Comparison of ENCODE assay signal across 8 cellular contexts in the genomic region with DNA sequence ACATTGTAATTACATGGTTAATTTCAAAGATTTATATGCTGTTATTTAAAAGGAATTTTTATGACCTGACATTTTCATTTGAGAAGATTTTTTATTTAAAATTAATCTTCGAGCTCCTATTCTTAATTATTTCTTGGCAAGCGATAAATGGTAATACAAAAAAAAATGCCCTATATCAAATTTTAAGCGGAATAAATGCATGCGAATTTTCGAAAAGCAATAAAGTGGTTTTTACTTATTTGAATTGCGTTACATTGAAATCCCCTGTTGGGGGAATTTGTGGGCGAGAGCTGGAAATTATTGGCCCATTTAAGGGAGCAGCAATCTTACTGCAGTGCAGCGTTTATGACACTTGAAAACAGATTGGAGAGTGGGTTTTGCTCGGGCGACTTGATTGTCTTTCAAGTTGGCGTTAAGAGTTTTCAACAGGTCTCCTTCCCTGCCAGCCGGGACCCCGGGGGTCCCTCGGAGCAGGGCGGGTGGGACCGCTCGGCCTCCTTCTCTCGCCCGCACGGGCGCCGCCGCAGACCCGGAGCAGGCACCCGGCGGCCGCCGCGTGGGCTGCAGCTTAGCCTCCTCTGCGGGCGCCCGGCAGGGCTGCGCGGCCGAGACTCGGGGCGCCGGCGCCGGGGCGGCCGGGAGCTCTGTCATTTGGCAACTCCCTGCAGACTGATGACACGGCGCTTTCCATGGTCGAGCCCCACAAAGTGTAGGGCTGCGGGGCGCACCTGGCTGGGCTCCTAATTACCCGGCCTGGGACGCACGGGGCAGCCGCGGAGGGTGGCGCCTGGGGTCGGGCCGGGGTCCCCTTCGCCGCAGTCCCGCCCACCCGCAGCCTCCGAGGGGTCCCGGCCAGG.
DNase-seq lines count a peak whose midpoint lies in the region; ATAC-seq, FAIRE-seq and TF ChIP-seq lines count a peak whose summit lies in the region.

No MANE protein-coding gene starts in this region.

- peak; percentile 21 to 38 for DNase-seq in A549 (ENCODE audit: low read depth in 1 of 2, low spot score in 1 of 2)
- peak; percentile 34 for DNase-seq in PC-3
- DNase-seq in esophagus muscularis mucosa (ENCODE audit: extremely low spot score) = no peak
- peak in 31 of 56 donors; percentile 14 to 80 (median 52) for DNase-seq in nucleus accumbens (lab: John Stamatoyannopoulos, UW)
- no peak for DNase-seq in MV-4-11 (lab: John Stamatoyannopoulos, UW)

- no peaks in the 10 kb centered on the region for H4K20me1 ChIP-seq in PC-3 (ENCODE audit: low read length)

- POLR2A ChIA-PET in A549 (lab: Yijun Ruan, JAX) (interaction anchor here (0.7 to 2.2 kb wide), 7 partner anchors 131 to 347 kb away, joined by 3 to 9 read pairs (median 6); no protein-coding TSS in a partner anchor), PC-3 (lab: Charles Lee; ENCODE audit: unreplicated experiment) (no interaction called here)

- FAIRE-seq in A549 (lab: Jason Lieb, UNC) = no peak

- H3K9me3 ChIP-seq in A549 (no peaks in the 10 kb centered on the region), PC-3 (ENCODE audit: low read length) (no peaks in the 10 kb centered on the region), esophagus muscularis mucosa (peaks cover 0 to 5% (median 0%) of the 10 kb centered on the region in 4 donors)

- CTCF ChIA-PET in A549 (lab: Yijun Ruan, JAX) (interaction anchor here (1.1 to 2.6 kb wide), 11 partner anchors 8 to 308 kb away, joined by 3 to 21 read pairs (median 4); no protein-coding TSS in a partner anchor), PC-3 (lab: Charles Lee) (interaction anchor here (0.5 to 1.5 kb wide), 5 partner anchors 15 to 308 kb away, joined by 3 to 5 read pairs (median 4); no protein-coding TSS in a partner anchor)

- H3K27me3 ChIP-seq in PC-3 (ENCODE audit: low read length) (no peaks in the 10 kb centered on the region), esophagus muscularis mucosa (peaks cover 0 to 79% (median 15%) of the 10 kb centered on the region in 4 donors)

- H3F3A ChIP-seq in PC-3 (ENCODE audit: low read length, unreplicated experiment) = no peaks in the 10 kb centered on the region

- TF ChIP-seq RAD21 in A549 (conservative IDR thresholded peaks at IDR 0.05 in 1 of 2, IDR thresholded peaks at IDR 0.05 in 1 of 2) = no peak

- WGBS in A549 (ENCODE audit: missing lambda C conversion rate) = 12% methylated on average over 15 of the region's 61 CpGs
- 7% methylated on average over 25 of the region's 61 CpGs for WGBS in esophagus muscularis mucosa

- H3K9me2 ChIP-seq in PC-3 (replicated peaks; ENCODE audit: low read length) = no peaks in the 10 kb centered on the region

- no peak for TF ChIP-seq POLR2A in A549 (IDR thresholded peaks at IDR 0.05; ENCODE audit: low read length)
- TF ChIP-seq POLR2A in esophagus muscularis mucosa (IDR thresholded peaks at IDR 0.05; ENCODE audit: low read depth) = no peak

- BruUV-seq in PC-3 (replicated peaks; lab: Mats Ljungman, UMichigan) = no TSS peak

- H3K9ac ChIP-seq in PC-3 (ENCODE audit: low read length) = peak overlapping the region; percentile 62

- TF ChIP-seq EP300 in A549 (IDR thresholded peaks at IDR 0.05) (no peak), esophagus muscularis mucosa (IDR thresholded peaks at IDR 0.05) (no peak)

- H3K4me3 ChIP-seq in A549 (peak overlapping the region; percentile 52), PC-3 (ENCODE audit: low read length) (peak overlapping the region; percentile 66), esophagus muscularis mucosa (peak overlapping the region; percentile 17 to 45 (median 30))

- ATAC-seq in A549 = peak; percentile 87 to 88
- ATAC-seq in GM18909 (IDR thresholded peaks at IDR 0.05; ENCODE audit: poor library complexity, unreplicated experiment) = peak; percentile 74
- peak; percentile 87 for ATAC-seq in PC-3
- no peak for ATAC-seq in GM18520 (IDR thresholded peaks at IDR 0.05; ENCODE audit: unreplicated experiment)
- ATAC-seq in HG03025 (IDR thresholded peaks at IDR 0.05; ENCODE audit: low FRiP score, unreplicated experiment) = no peak

- H2AFZ ChIP-seq in PC-3 (ENCODE audit: low read length) = peak overlapping the region; percentile 92

- intact Hi-C loops in PC-3 (cut with micrococcal nuclease) = loop anchor here (5.0 kb wide), 1 partner anchor 255 kb away; the partner anchor contains the start of gene SOX21
- intact Hi-C loops in esophagus muscularis mucosa (cut with DNase I) = no loop called here

- H3K4me1 ChIP-seq in A549 (peaks cover 10% of the 10 kb centered on the region), PC-3 (ENCODE audit: insufficient read depth, low read length) (peaks cover 10% of the 10 kb centered on the region; the same call in 1 of the 2 replicates), esophagus muscularis mucosa (peaks cover 0 to 16% (median 15%) of the 10 kb centered on the region in 4 donors)

- H3K4me2 ChIP-seq in A549 (peak overlapping the region; percentile 66), PC-3 (ENCODE audit: low read length) (peak overlapping the region; percentile 82)

- H3K27ac ChIP-seq in A549 (peak overlapping the region; percentile 85 to 98), PC-3 (ENCODE audit: low read length) (no peak overlapping the region), esophagus muscularis mucosa (replicated peaks in 1 of 4) (no peak overlapping the region)

- no peaks in the 10 kb centered on the region for H3K79me2 ChIP-seq in PC-3 (ENCODE audit: low read length)

- no peaks in the 10 kb centered on the region for H3K36me3 ChIP-seq in PC-3 (ENCODE audit: low read depth, low read length)
- no peaks in the 10 kb centered on the region for H3K36me3 ChIP-seq in esophagus muscularis mucosa

- no peak for TF ChIP-seq CTCF in A549 (IDR thresholded peaks at IDR 0.05)
- no peak for TF ChIP-seq CTCF in PC-3 (conservative IDR thresholded peaks at IDR 0.05; ENCODE audit: low read depth, low read length)
- no peak for TF ChIP-seq CTCF in esophagus muscularis mucosa (IDR thresholded peaks at IDR 0.05)

TF ChIP-seq in A549, 52 proteins besides CTCF, POLR2A, EP300 and RAD21:
- TF ChIP-seq MAFK (IDR thresholded peaks at IDR 0.05; ENCODE audit: partially characterized antibody) = peak; percentile 51
- TF ChIP-seq RNF2 (IDR thresholded peaks at IDR 0.05; ENCODE audit: borderline replicate concordance, low read depth) = no peak
TF ChIP-seq in A549: peak in this region for 1.

Comparison
In these comparisons a context has a peak if more than half of its experiments do, and no peak if none do; other contexts are left out.
1. ATAC-seq: peak in A549 (2 of 2), GM18909 (single experiment) and PC-3 (single experiment); none in GM18520 (single experiment) and HG03025 (single experiment).
2. DNase-seq: peak in A549 (2 of 2), PC-3 (single experiment) and nucleus accumbens (31 of 56); none in esophagus muscularis mucosa (single experiment) and MV-4-11 (single experiment).
3. H3K27ac ChIP-seq: peak in A549 (2 of 2); none in PC-3 (single experiment) and esophagus muscularis mucosa (0 of 4).
4. Peak in every context shown above with its lines, with median percentiles within 50 percentile points of each other: H3K4me3 ChIP-seq.